ENCODE assay signal across 8 cellular contexts in genomic region chr4:152255437-152255836, GRCh38.
DNase-seq lines count a peak whose midpoint lies in the region; ATAC-seq and TF ChIP-seq lines count a peak whose summit lies in the region.

No MANE protein-coding gene starts in this region.

- H4K20me1 ChIP-seq in PC-9 (ENCODE audit: insufficient read depth): no peaks in the 10 kb centered on the region

- no peaks in the 10 kb centered on the region for H3K36me3 ChIP-seq in PC-9 (ENCODE audit: low read depth)

- H3K79me2 ChIP-seq in PC-9 (ENCODE audit: low read depth): no peaks in the 10 kb centered on the region

- CTCF ChIA-PET in activated CD4-positive, alpha-beta T cell treated with anti-CD3 and anti-CD28 coated beads, Interleukin-2, amount 10 ng/mL, durations not matched to agents 7 days and 5 days (lab: Charles Lee): no interaction called here
- CTCF ChIA-PET in PC-9 (lab: Charles Lee): no interaction called here

- POLR2A ChIA-PET in activated CD4-positive, alpha-beta T cell treated with anti-CD3 and anti-CD28 coated beads, Interleukin-2, amount 10 ng/mL, durations not matched to agents 7 days and 5 days (lab: Charles Lee): no interaction called here
- POLR2A ChIA-PET in PC-9 (lab: Charles Lee; ENCODE audit: unreplicated experiment): no interaction called here

- TF ChIP-seq CTCF in foreskin keratinocyte (conservative IDR thresholded peaks at IDR 0.05): no peak
- TF ChIP-seq CTCF in PC-9 (conservative IDR thresholded peaks at IDR 0.05): no peak

- ATAC-seq in GM21529 (IDR thresholded peaks at IDR 0.05; ENCODE audit: unreplicated experiment) (peak; percentile 94), foreskin keratinocyte (no peak)
- ATAC-seq in stimulated activated naive CD8-positive, alpha-beta T cell treated with anti-CD3 and anti-CD28 coated beads, Interleukin-15, amount 100 ng/mL, for 72 hours: peak; percentile 100

- H3K9me2 ChIP-seq in PC-9 (ENCODE audit: insufficient read depth): no peaks in the 10 kb centered on the region

- H2AFZ ChIP-seq in PC-9: no peak overlapping the region

- no peak overlapping the region for H3K4me3 Mint-ChIP-seq in activated CD4-positive, alpha-beta T cell treated with anti-CD3 and anti-CD28 coated beads, Interleukin-2, amount 10 ng/mL, durations not matched to agents 7 days and 5 days
- H3K4me3 Mint-ChIP-seq in stimulated activated naive CD8-positive, alpha-beta T cell treated with anti-CD3 and anti-CD28 coated beads, Interleukin-15, amount 100 ng/mL, for 72 hours: no peak overlapping the region

- H3K9me3 Mint-ChIP-seq in activated CD4-positive, alpha-beta T cell treated with anti-CD3 and anti-CD28 coated beads, Interleukin-2, amount 10 ng/mL, durations not matched to agents 7 days and 5 days: peaks cover 14% of the 10 kb centered on the region
- peaks cover 6 to 10% of the 10 kb centered on the region in 2 donors for H3K9me3 Mint-ChIP-seq in stimulated activated naive CD8-positive, alpha-beta T cell treated with anti-CD3 and anti-CD28 coated beads, Interleukin-15, amount 100 ng/mL, for 72 hours

- H3K27me3 Mint-ChIP-seq in activated CD4-positive, alpha-beta T cell treated with anti-CD3 and anti-CD28 coated beads, Interleukin-2, amount 10 ng/mL, durations not matched to agents 7 days and 5 days: no peaks in the 10 kb centered on the region
- H3K27me3 Mint-ChIP-seq in stimulated activated naive CD8-positive, alpha-beta T cell treated with anti-CD3 and anti-CD28 coated beads, Interleukin-15, amount 100 ng/mL, for 72 hours: no peaks in the 10 kb centered on the region

- in situ Hi-C loops in KBM-7 (cut with MboI; ENCODE audit: low pct_unique_long_range_greater_than_20kb, low sequenced_read_pairs): no loop called here

- H3K9me3 ChIP-seq in PC-9 (ENCODE audit: insufficient read depth, low read depth): peaks cover under 1% of the 10 kb centered on the region; the same call in 1 of the 2 replicates

- DNase-seq in EL (peak; percentile 41), KBM-7 (peak; percentile 61), foreskin keratinocyte (peak in 1 of 2 donors; percentile 51), RKO (ENCODE audit: low spot score) (no peak), PC-9 (no peak)
- DNase-seq in activated CD4-positive, alpha-beta T cell treated with anti-CD3 and anti-CD28 coated beads, Interleukin-2, amount 10 ng/mL, durations not matched to agents 7 days and 5 days: peak; percentile 77
- DNase-seq in stimulated activated naive CD8-positive, alpha-beta T cell treated with anti-CD3 and anti-CD28 coated beads, Interleukin-15, amount 100 ng/mL, for 72 hours: peak; percentile 60 to 86

- intact Hi-C loops in PC-9 (cut with micrococcal nuclease; ENCODE audit: unreplicated experiment): no loop called here

- H3K27ac Mint-ChIP-seq in activated CD4-positive, alpha-beta T cell treated with anti-CD3 and anti-CD28 coated beads, Interleukin-2, amount 10 ng/mL, durations not matched to agents 7 days and 5 days: no peak overlapping the region
- peak overlapping the region in 1 of 2 donors; percentile 69 for H3K27ac Mint-ChIP-seq in stimulated activated naive CD8-positive, alpha-beta T cell treated with anti-CD3 and anti-CD28 coated beads, Interleukin-15, amount 100 ng/mL, for 72 hours

- H3K27me3 ChIP-seq in foreskin keratinocyte: no peaks in the 10 kb centered on the region
- no peaks in the 10 kb centered on the region; the same call in 1 of the 2 replicates for H3K27me3 ChIP-seq in PC-9 (ENCODE audit: insufficient read depth, low read depth)

- peak overlapping the region; percentile 25 for H3K27ac ChIP-seq in foreskin keratinocyte
- H3K27ac ChIP-seq in PC-9: no peak overlapping the region

- no peaks in the 10 kb centered on the region for H3F3A ChIP-seq in PC-9 (ENCODE audit: insufficient read depth, low read depth)

- no peak overlapping the region for H3K4me2 ChIP-seq in PC-9

- H3K4me1 ChIP-seq in foreskin keratinocyte (peaks cover 34% of the 10 kb centered on the region), PC-9 (replicated peaks; ENCODE audit: insufficient read depth) (no peaks in the 10 kb centered on the region)

- no TSS peak for BruUV-seq in PC-9 (replicated peaks; lab: Mats Ljungman, UMichigan)

- no peak overlapping the region for H3K4me3 ChIP-seq in PC-9

- H3K36me3 Mint-ChIP-seq in activated CD4-positive, alpha-beta T cell treated with anti-CD3 and anti-CD28 coated beads, Interleukin-2, amount 10 ng/mL, durations not matched to agents 7 days and 5 days (ENCODE audit: low read depth): peaks cover 36% of the 10 kb centered on the region

- H3K4me1 Mint-ChIP-seq in activated CD4-positive, alpha-beta T cell treated with anti-CD3 and anti-CD28 coated beads, Interleukin-2, amount 10 ng/mL, durations not matched to agents 7 days and 5 days: peaks cover 16% of the 10 kb centered on the region
- H3K4me1 Mint-ChIP-seq in stimulated activated naive CD8-positive, alpha-beta T cell treated with anti-CD3 and anti-CD28 coated beads, Interleukin-15, amount 100 ng/mL, for 72 hours: no peaks in the 10 kb centered on the region

Comparison
In these comparisons a context has a peak if more than half of its experiments do, and no peak if none do; other contexts are left out.
1. DNase-seq: peak in EL (single experiment), KBM-7 (single experiment), activated CD4-positive, alpha-beta T cell treated with anti-CD3 and anti-CD28 coated beads, Interleukin-2, amount 10 ng/mL, durations not matched to agents 7 days and 5 days (single experiment) and stimulated activated naive CD8-positive, alpha-beta T cell treated with anti-CD3 and anti-CD28 coated beads, Interleukin-15, amount 100 ng/mL, for 72 hours (2 of 2); none in RKO (single experiment) and PC-9 (0 of 2).